Comparison of ENCODE assay signal across 16 cellular contexts in genomic region chr5:179410291-179411160, GRCh38.
DNase-seq lines count a peak whose midpoint lies in the region; ATAC-seq and TF ChIP-seq lines count a peak whose summit lies in the region.
"Had no signal": no experiment of that assay in that cellular context is flagged by ENCODE, and none has a peak within 500 bp of the region (broad histone marks: within the 10 kb centered on the region; RNA-seq: fewer than 3 reads in every experiment).

No MANE protein-coding gene starts in this region.

- H3K79me2 ChIP-seq in hepatocyte (no peaks in the 10 kb centered on the region), osteoblast (ENCODE audit: insufficient read depth, low read length) (no peaks in the 10 kb centered on the region)

- no peaks in the 10 kb centered on the region for H3K9me3 Mint-ChIP-seq in activated CD8-positive, alpha-beta T cell treated with anti-CD3 and anti-CD28 coated beads, Interleukin-2, amount 10 ng/mL, durations not matched to agents 7 days and 5 days (ENCODE audit: insufficient read depth)
- no peaks in the 10 kb centered on the region for H3K9me3 Mint-ChIP-seq in activated CD8-positive, alpha-beta T cell treated with anti-CD3 and anti-CD28 coated beads for 36 hours
- H3K9me3 Mint-ChIP-seq in progenitor cell of endocrine pancreas (ENCODE audit: low read depth), result no peaks in the 10 kb centered on the region

- H2AFZ ChIP-seq in hepatocyte, result no peak overlapping the region
- no peak overlapping the region for H2AFZ ChIP-seq in osteoblast (ENCODE audit: low read length)

- H3K27me3 ChIP-seq in HUES6 (ENCODE audit: control insufficient read depth, insufficient read depth, low read length) (no peaks in the 10 kb centered on the region), hepatocyte (no peaks in the 10 kb centered on the region), osteoblast (ENCODE audit: insufficient read depth, low read length) (no peaks in the 10 kb centered on the region)

- H3K4me3 Mint-ChIP-seq in activated CD8-positive, alpha-beta T cell treated with anti-CD3 and anti-CD28 coated beads, Interleukin-2, amount 10 ng/mL, durations not matched to agents 7 days and 5 days, result no peak overlapping the region
- no peak overlapping the region for H3K4me3 Mint-ChIP-seq in activated CD8-positive, alpha-beta T cell treated with anti-CD3 and anti-CD28 coated beads for 36 hours
- no peak overlapping the region for H3K4me3 Mint-ChIP-seq in progenitor cell of endocrine pancreas (ENCODE audit: low read depth)
- H3K4me3 Mint-ChIP-seq: CD14-positive monocyte had no signal

- intact Hi-C loops in activated CD8-positive, alpha-beta T cell treated with anti-CD3 and anti-CD28 coated beads for 36 hours (cut with micrococcal nuclease), result no loop called here

- 91% methylated on average over 25 of the region's 27 CpGs for WGBS in hepatocyte (ENCODE audit: low lambda C conversion rate, missing lambda C conversion rate)

- H3K4me3 ChIP-seq in HUES6 (ENCODE audit: low read depth, low read length) (no peak overlapping the region), hepatocyte (no peak overlapping the region), osteoblast (ENCODE audit: insufficient read depth, low read length) (no peak overlapping the region)

- H3K9me3 ChIP-seq in HUES6 (ENCODE audit: control insufficient read depth, insufficient read depth, low read depth, low read length), result no peaks in the 10 kb centered on the region
- no peaks in the 10 kb centered on the region for H3K9me3 ChIP-seq in hepatocyte (ENCODE audit: low read depth)
- no peaks in the 10 kb centered on the region for H3K9me3 ChIP-seq in osteoblast (ENCODE audit: low read depth, low read length)
- H3K9me3 ChIP-seq: Caco-2 had no signal

- no peak overlapping the region for H3K27ac Mint-ChIP-seq in activated CD8-positive, alpha-beta T cell treated with anti-CD3 and anti-CD28 coated beads, Interleukin-2, amount 10 ng/mL, durations not matched to agents 7 days and 5 days
- no peak overlapping the region for H3K27ac Mint-ChIP-seq in activated CD8-positive, alpha-beta T cell treated with anti-CD3 and anti-CD28 coated beads for 36 hours
- no peak overlapping the region for H3K27ac Mint-ChIP-seq in progenitor cell of endocrine pancreas
- H3K27ac Mint-ChIP-seq: CD14-positive monocyte had no signal

- H3K9me2 ChIP-seq in hepatocyte (replicated peaks; ENCODE audit: insufficient read depth), result no peaks in the 10 kb centered on the region

- peak; percentile 12 for DNase-seq in activated CD8-positive, alpha-beta T cell treated with anti-CD3 and anti-CD28 coated beads, Interleukin-2, amount 10 ng/mL, durations not matched to agents 7 days and 5 days
- no peak for DNase-seq in activated CD8-positive, alpha-beta T cell treated with anti-CD3 and anti-CD28 coated beads for 36 hours
- DNase-seq in hepatocyte (ENCODE audit: low spot score) (peak; percentile 2), osteoblast (ENCODE audit: insufficient read length, low spot score, missing footprints) (peak; percentile 44), progenitor cell of endocrine pancreas (ENCODE audit: low spot score, unreplicated experiment) (no peak), mucosa of gallbladder (ENCODE audit: low spot score) (no peak)
- DNase-seq in stimulated activated CD4-positive, alpha-beta T cell treated with anti-CD3 and anti-CD28 coated beads, Interleukin-2, amount 100 ng/mL, for 24 hours, result no peak
- DNase-seq: Caco-2, DMS53, NCI-H1092 treated with DMSO at 0.1 percent for 48 hours, NCI-H1694 treated with DMSO at 0.1 percent for 48 hours, NCI-H69 had no signal

- H3K4me1 ChIP-seq in HUES6 (ENCODE audit: control insufficient read depth, insufficient read depth, low read length), result no peaks in the 10 kb centered on the region
- peaks cover 18% of the 10 kb centered on the region for H3K4me1 ChIP-seq in hepatocyte (ENCODE audit: insufficient read depth)
- H3K4me1 ChIP-seq in osteoblast (ENCODE audit: insufficient read depth, low read length), result peaks cover 7% of the 10 kb centered on the region
- H3K4me1 ChIP-seq: Caco-2 had no signal

- H3K4me1 Mint-ChIP-seq in activated CD8-positive, alpha-beta T cell treated with anti-CD3 and anti-CD28 coated beads, Interleukin-2, amount 10 ng/mL, durations not matched to agents 7 days and 5 days (ENCODE audit: low read depth), result no peaks in the 10 kb centered on the region
- H3K4me1 Mint-ChIP-seq in activated CD8-positive, alpha-beta T cell treated with anti-CD3 and anti-CD28 coated beads for 36 hours (ENCODE audit: low read depth), result no peaks in the 10 kb centered on the region
- H3K4me1 Mint-ChIP-seq in progenitor cell of endocrine pancreas (ENCODE audit: low read depth), result no peaks in the 10 kb centered on the region
- H3K4me1 Mint-ChIP-seq: CD14-positive monocyte had no signal

- H3K4me2 ChIP-seq in hepatocyte (no peak overlapping the region), osteoblast (ENCODE audit: insufficient read depth, low read length) (no peak overlapping the region)
- H3K4me2 ChIP-seq: KMS-11 had no signal

- H3K36me3 Mint-ChIP-seq in activated CD8-positive, alpha-beta T cell treated with anti-CD3 and anti-CD28 coated beads, Interleukin-2, amount 10 ng/mL, durations not matched to agents 7 days and 5 days (ENCODE audit: low read depth), result no peaks in the 10 kb centered on the region
- no peaks in the 10 kb centered on the region for H3K36me3 Mint-ChIP-seq in activated CD8-positive, alpha-beta T cell treated with anti-CD3 and anti-CD28 coated beads for 36 hours (ENCODE audit: low read depth)
- H3K36me3 Mint-ChIP-seq in progenitor cell of endocrine pancreas (ENCODE audit: insufficient read depth), result no peaks in the 10 kb centered on the region
- H3K36me3 Mint-ChIP-seq: CD14-positive monocyte had no signal

- no peak overlapping the region for H3K9ac ChIP-seq in HUES6 (ENCODE audit: low read length)
- H3K9ac ChIP-seq: KMS-11 had no signal

- H3K36me3 ChIP-seq in HUES6 (ENCODE audit: control insufficient read depth, insufficient read depth, low read length) (no peaks in the 10 kb centered on the region), hepatocyte (replicated peaks; ENCODE audit: insufficient read depth, low read depth) (no peaks in the 10 kb centered on the region), osteoblast (ENCODE audit: insufficient read depth, low read length) (no peaks in the 10 kb centered on the region)

- H3K27ac ChIP-seq in HUES6 (ENCODE audit: low read depth, low read length) (0 out of 2 replicates have a peak overlapping the region, but pooled peaks have one; percentile 15), hepatocyte (no peak overlapping the region), osteoblast (ENCODE audit: low read depth, low read length) (no peak overlapping the region)
- H3K27ac ChIP-seq: KMS-11, RWPE1 had no signal

- TF ChIP-seq CTCF in activated CD8-positive, alpha-beta T cell treated with anti-CD3 and anti-CD28 coated beads for 36 hours (IDR thresholded peaks at IDR 0.05), result no peak
- no peak for TF ChIP-seq CTCF in hepatocyte (IDR thresholded peaks at IDR 0.05; ENCODE audit: poor library complexity)
- no peak for TF ChIP-seq CTCF in osteoblast (IDR thresholded peaks at IDR 0.05; ENCODE audit: extremely low read depth, low read depth, low read length)
- TF ChIP-seq CTCF in progenitor cell of endocrine pancreas (IDR thresholded peaks at IDR 0.05; ENCODE audit: unreplicated experiment), result no peak

- POLR2A ChIA-PET in activated CD8-positive, alpha-beta T cell treated with anti-CD3 and anti-CD28 coated beads, Interleukin-2, amount 10 ng/mL, durations not matched to agents 7 days and 5 days (lab: Charles Lee), result no interaction called here
- POLR2A ChIA-PET in activated CD8-positive, alpha-beta T cell treated with anti-CD3 and anti-CD28 coated beads for 36 hours (lab: Charles Lee), result no interaction called here

- CTCF ChIA-PET in activated CD8-positive, alpha-beta T cell treated with anti-CD3 and anti-CD28 coated beads, Interleukin-2, amount 10 ng/mL, durations not matched to agents 7 days and 5 days (lab: Charles Lee), result no interaction called here
- CTCF ChIA-PET in activated CD8-positive, alpha-beta T cell treated with anti-CD3 and anti-CD28 coated beads for 36 hours (lab: Charles Lee), result no interaction called here

- ATAC-seq in activated CD8-positive, alpha-beta T cell treated with anti-CD3 and anti-CD28 coated beads, Interleukin-2, amount 10 ng/mL, durations not matched to agents 7 days and 5 days, result no peak
- no peak for ATAC-seq in activated CD8-positive, alpha-beta T cell treated with anti-CD3 and anti-CD28 coated beads for 36 hours

- H4K20me1 ChIP-seq in hepatocyte (ENCODE audit: insufficient read depth, poor library complexity, severe bottlenecking) (no peaks in the 10 kb centered on the region), osteoblast (ENCODE audit: insufficient read depth, low read length) (no peaks in the 10 kb centered on the region)

- H3K27me3 Mint-ChIP-seq in activated CD8-positive, alpha-beta T cell treated with anti-CD3 and anti-CD28 coated beads, Interleukin-2, amount 10 ng/mL, durations not matched to agents 7 days and 5 days (ENCODE audit: low read depth), result no peaks in the 10 kb centered on the region
- H3K27me3 Mint-ChIP-seq in activated CD8-positive, alpha-beta T cell treated with anti-CD3 and anti-CD28 coated beads for 36 hours, result no peaks in the 10 kb centered on the region
- H3K27me3 Mint-ChIP-seq in progenitor cell of endocrine pancreas, result peaks cover 3% of the 10 kb centered on the region

Comparison
In these comparisons a context has a peak if more than half of its experiments do, and no peak if none do; other contexts are left out.
1. DNase-seq: peak in activated CD8-positive, alpha-beta T cell treated with anti-CD3 and anti-CD28 coated beads, Interleukin-2, amount 10 ng/mL, durations not matched to agents 7 days and 5 days (single experiment), hepatocyte (single experiment) and osteoblast (single experiment); none in activated CD8-positive, alpha-beta T cell treated with anti-CD3 and anti-CD28 coated beads for 36 hours (single experiment), progenitor cell of endocrine pancreas (single experiment), mucosa of gallbladder (single experiment) and stimulated activated CD4-positive, alpha-beta T cell treated with anti-CD3 and anti-CD28 coated beads, Interleukin-2, amount 100 ng/mL, for 24 hours (0 of 2).